ENCODE assay signal across 8 cellular contexts in the genomic region with DNA sequence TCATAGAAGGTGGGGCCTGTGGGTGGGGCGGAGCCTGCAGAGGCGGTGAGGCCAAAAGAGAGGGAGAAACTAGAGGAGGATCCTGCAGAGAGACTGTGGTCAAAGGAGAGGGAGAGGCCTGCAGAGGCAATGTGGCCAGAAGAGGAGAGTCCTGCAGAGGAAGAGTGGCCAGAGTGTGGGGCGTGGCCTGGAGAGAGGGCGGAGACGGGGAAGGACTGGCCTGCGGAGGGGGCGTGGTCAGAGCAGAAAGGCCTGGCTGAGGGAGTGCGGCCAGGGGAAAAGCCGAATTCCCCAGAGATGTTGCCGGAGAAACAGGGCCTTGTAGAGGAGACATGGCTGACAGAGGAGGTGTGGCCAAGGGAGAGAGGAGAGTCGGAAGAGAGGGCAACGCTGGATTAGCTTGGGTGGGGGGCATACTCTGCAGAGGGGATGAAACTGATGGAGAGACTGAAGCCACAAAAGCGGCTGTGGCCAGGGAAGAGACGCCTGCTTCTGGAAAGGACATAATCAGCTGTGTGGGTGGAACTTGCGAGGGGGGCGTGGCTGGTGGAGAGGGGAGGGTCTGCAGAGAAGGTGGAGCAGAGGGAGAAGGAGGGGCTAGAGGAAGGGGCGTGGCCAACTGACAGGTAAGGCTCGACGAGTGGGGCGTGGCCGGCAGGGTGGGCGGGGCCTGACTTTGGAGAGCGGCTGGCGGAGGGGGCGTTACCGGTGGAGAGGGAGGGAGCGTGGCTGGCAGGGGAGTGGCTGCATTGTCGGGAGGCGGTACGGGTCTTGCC. TPM values are rescaled to one million over a fixed set of nuclear protein-coding genes. Genes with fewer than 3 reads are reported as not detected.
A peak's percentile ranks its signal among the peaks of the same experiment; 100 is the strongest.
DNase-seq lines count a peak whose midpoint lies in the region; ATAC-seq, FAIRE-seq and TF ChIP-seq lines count a peak whose summit lies in the region.

No MANE protein-coding gene starts in this region.

- no peaks in the 10 kb centered on the region for H3K36me3 Mint-ChIP-seq in nephron (ENCODE audit: low read depth)

- peak overlapping the region; percentile 91 to 99 (median 98) for H3K27ac Mint-ChIP-seq in nephron

- no peaks in the 10 kb centered on the region for H3K9me3 Mint-ChIP-seq in nephron

- FAIRE-seq in HTR-8/SVneo (lab: Jason Lieb, UNC) = peak; percentile 81

- POLR2A ChIA-PET in RWPE1 (lab: Yijun Ruan, JAX; ENCODE audit: low non-redundant PET) = no interaction called here

- peak overlapping the region; percentile 4 for H3K9ac ChIP-seq in fibroblast of lung (ENCODE audit: insufficient read depth, low read length)

- peaks cover 17% of the 10 kb centered on the region for H3K27me3 ChIP-seq in fibroblast of lung (ENCODE audit: control insufficient read depth, insufficient read depth, low read length)

- H3K27me3 Mint-ChIP-seq in nephron (ENCODE audit: low read depth) = peaks cover 58% of the 10 kb centered on the region

- peak overlapping the region; percentile 90 for H2AFZ ChIP-seq in fibroblast of lung (ENCODE audit: low read length)

- CTCF ChIA-PET in RWPE1 (lab: Yijun Ruan, JAX) = interaction anchor here (0.6 kb wide), 1 partner anchor 34 kb away, joined by 3 read pairs; no protein-coding TSS in a partner anchor

- H3K4me3 ChIP-seq in fibroblast of lung (replicated peaks in 1 of 4; ENCODE audit: control extremely low read depth in 1 of 4, insufficient read depth in 1 of 4, low read depth in 3 of 4, low read length in 4 of 4) = peak overlapping the region; percentile 32 to 53 (median 42)

- ATAC-seq in HG03521 (IDR thresholded peaks at IDR 0.05; ENCODE audit: unreplicated experiment) = no peak

- no peak for TF ChIP-seq CTCF in C4-2B (conservative IDR thresholded peaks at IDR 0.05)
- no peak for TF ChIP-seq CTCF in RWPE1 (conservative IDR thresholded peaks at IDR 0.05; ENCODE audit: low read depth)
- no peak for TF ChIP-seq CTCF in fibroblast of lung (conservative IDR thresholded peaks at IDR 0.05 in 1 of 2, IDR thresholded peaks at IDR 0.05 in 1 of 2; ENCODE audit: low read depth in 1 of 2, low read length in 2 of 2)
- no peak for TF ChIP-seq CTCF in nephron (IDR thresholded peaks at IDR 0.05; ENCODE audit: unreplicated experiment in 3 of 3)

- H3K4me1 Mint-ChIP-seq in nephron = peaks cover 12% of the 10 kb centered on the region

- peak overlapping the region; percentile 40 for H3K4me2 ChIP-seq in fibroblast of lung (ENCODE audit: extremely low read depth, insufficient read depth, low read length)

- H3K79me2 ChIP-seq in fibroblast of lung (ENCODE audit: control insufficient read depth, insufficient read depth, low read length) = no peaks in the 10 kb centered on the region

- DNase-seq in HTR-8/SVneo (ENCODE audit: insufficient read length, low spot score) = peak; percentile 80
- DNase-seq in RWPE1 (ENCODE audit: low spot score) = peak; percentile 86
- DNase-seq in activated T-helper 1 cell treated with anti-CD3 and anti-CD28 coated beads, Interleukin-2, amount 50 U/mL, for 16 hours (ENCODE audit: low read depth in 1 of 2, low spot score in 1 of 2) = peak; percentile 47 to 65
- DNase-seq in fibroblast of lung (ENCODE audit: low read depth in 2 of 2) = peak; percentile 85 to 92
- DNase-seq in stimulated activated naive CD4-positive, alpha-beta T cell (lab: John Stamatoyannopoulos, UW) = peak; percentile 78 to 97 (median 88)

- no peaks in the 10 kb centered on the region for H3K9me3 ChIP-seq in fibroblast of lung (ENCODE audit: control insufficient read depth, insufficient read depth, low read depth, low read length)

- H4K20me1 ChIP-seq in fibroblast of lung (ENCODE audit: control insufficient read depth, extremely low read depth, insufficient read depth, low read length) = no peaks in the 10 kb centered on the region

- H3K27ac ChIP-seq in C4-2B = peak overlapping the region; percentile 57
- peak overlapping the region; percentile 89 for H3K27ac ChIP-seq in RWPE1
- peak overlapping the region; percentile 16 for H3K27ac ChIP-seq in fibroblast of lung (ENCODE audit: insufficient read depth, low read length)

- H3K36me3 ChIP-seq in fibroblast of lung (ENCODE audit: control insufficient read depth, insufficient read depth, low read length) = no peaks in the 10 kb centered on the region

- peaks cover 7% of the 10 kb centered on the region for H3K4me1 ChIP-seq in fibroblast of lung (ENCODE audit: control insufficient read depth, extremely low read depth, insufficient read depth, low read length)

- H3K4me3 Mint-ChIP-seq in nephron = peak overlapping the region; percentile 80 to 84 (median 80)

RNA-seq across cellular contexts. Expression of gene PRR36, which starts 2.5 kb away (rescaled TPM):
- under 0.01 TPM in 1 of 2 replicates, not detected in the other for total RNA-seq in fibroblast of lung
- polyA plus RNA-seq in fibroblast of lung = not detected in 2 replicates
- polyA plus RNA-seq in fibroblast of lung (2012) = 0.08 TPM in 1 of 2 replicates, not detected in the other
- polyA minus RNA-seq in fibroblast of lung (ENCODE audit: low replicate concordance) = not detected in 2 replicates

RNA-seq across cellular contexts. Expression of gene LRRC8E, which starts 16.6 kb away (rescaled TPM):
- 2.6 and 3.0 TPM in 2 replicates for total RNA-seq in fibroblast of lung
- 3.5 and 3.7 TPM in 2 replicates for polyA plus RNA-seq in fibroblast of lung
- 3.2 and 4.7 TPM in 2 replicates for polyA plus RNA-seq in fibroblast of lung (2012)
- 8.0 and 8.4 TPM in 2 replicates for polyA minus RNA-seq in fibroblast of lung (ENCODE audit: low replicate concordance)

RNA-seq across cellular contexts. Expression of gene MAP2K7, which starts 32.0 kb away (rescaled TPM):
- 8.7 and 10.4 TPM in 2 replicates for total RNA-seq in fibroblast of lung
- polyA plus RNA-seq in fibroblast of lung = 7.8 and 8.5 TPM in 2 replicates
- 15.5 and 15.8 TPM in 2 replicates for polyA plus RNA-seq in fibroblast of lung (2012)
- 8.6 and 19.5 TPM in 2 replicates for polyA minus RNA-seq in fibroblast of lung (ENCODE audit: low replicate concordance)

RNA-seq across cellular contexts. Expression of gene EVI5L, which starts 41.7 kb away (rescaled TPM):
- total RNA-seq in fibroblast of lung = 13.4 and 16.5 TPM in 2 replicates
- polyA plus RNA-seq in fibroblast of lung = 8.8 and 10.4 TPM in 2 replicates
- 15.7 and 16.1 TPM in 2 replicates for polyA plus RNA-seq in fibroblast of lung (2012)
- polyA minus RNA-seq in fibroblast of lung (ENCODE audit: low replicate concordance) = 49.8 and 76.3 TPM in 2 replicates

RNA-seq across cellular contexts. Expression of gene TGFBR3L, which starts 42.9 kb away (rescaled TPM):
- 1.0 and 1.3 TPM in 2 replicates for total RNA-seq in fibroblast of lung
- 0.35 TPM in 1 of 2 replicates, not detected in the other for polyA plus RNA-seq in fibroblast of lung
- 2.0 and 5.7 TPM in 2 replicates for polyA plus RNA-seq in fibroblast of lung (2012)
- polyA minus RNA-seq in fibroblast of lung (ENCODE audit: low replicate concordance) = not detected in 2 replicates

Comparison
In these comparisons a context has a peak if more than half of its experiments do, and no peak if none do; other contexts are left out.
1. H3K27ac ChIP-seq: peak in every context shown above with its lines; median percentile 89 in RWPE1; 57 in C4-2B; 16 in fibroblast of lung.